Comparison of ENCODE assay signal across 8 cellular contexts in genomic region chr4:25842229-25842840, GRCh38. TPM values are rescaled to one million over a fixed set of nuclear protein-coding genes. Genes with fewer than 3 reads are reported as not detected.
DNase-seq lines count a peak whose midpoint lies in the region; ATAC-seq and TF ChIP-seq lines count a peak whose summit lies in the region.

No MANE protein-coding gene starts in this region.

- TF ChIP-seq CTCF in sigmoid colon (IDR thresholded peaks at IDR 0.05) (no peak), omental fat pad (IDR thresholded peaks at IDR 0.05) (no peak)

- H3K4me3 Mint-ChIP-seq in activated naive CD4-positive, alpha-beta T cell treated with anti-CD3 and anti-CD28 coated beads for 36 hours, result no peak overlapping the region

- 57 to 86% methylated on average over 5 of the region's 5 CpGs for WGBS in sigmoid colon, 2 donors

- no peak for TF ChIP-seq POLR2A in sigmoid colon (IDR thresholded peaks at IDR 0.05)

- H3K36me3 ChIP-seq in sigmoid colon, result no peaks in the 10 kb centered on the region

- H3K9me3 Mint-ChIP-seq in activated naive CD4-positive, alpha-beta T cell treated with anti-CD3 and anti-CD28 coated beads for 36 hours, result no peaks in the 10 kb centered on the region

- peaks cover 20% of the 10 kb centered on the region for H3K36me3 Mint-ChIP-seq in activated naive CD4-positive, alpha-beta T cell treated with anti-CD3 and anti-CD28 coated beads for 36 hours (ENCODE audit: low read depth)

- H3K27ac Mint-ChIP-seq in activated naive CD4-positive, alpha-beta T cell treated with anti-CD3 and anti-CD28 coated beads for 36 hours, result no peak overlapping the region

- no peaks in the 10 kb centered on the region for H3K4me1 ChIP-seq in sigmoid colon

- H3K9me3 ChIP-seq in sigmoid colon, result no peaks in the 10 kb centered on the region

- H3K27me3 ChIP-seq in sigmoid colon, result no peaks in the 10 kb centered on the region

- TF ChIP-seq EP300 in sigmoid colon (IDR thresholded peaks at IDR 0.05), result no peak

- ATAC-seq in HG03097 (IDR thresholded peaks at IDR 0.05; ENCODE audit: low FRiP score, unreplicated experiment) (peak; percentile 55), omental fat pad (ENCODE audit: low FRiP score) (no peak)

- CTCF ChIA-PET in activated naive CD4-positive, alpha-beta T cell treated with anti-CD3 and anti-CD28 coated beads for 36 hours (lab: Charles Lee), result interaction anchor here (0.8 to 1.0 kb wide), 3 partner anchors 18 to 104 kb away, joined by 3 read pairs; no protein-coding TSS in a partner anchor

- no peak overlapping the region for H3K27ac ChIP-seq in sigmoid colon

- H3K4me3 ChIP-seq in sigmoid colon, result no peak overlapping the region

- DNase-seq in activated naive CD4-positive, alpha-beta T cell treated with anti-CD3 and anti-CD28 coated beads for 36 hours, result peak; percentile 65
- DNase-seq in activated naive CD4-positive, alpha-beta T cell treated with Interleukin-2 at 50 U/mL for 16 hours, result no peak
- DNase-seq in activated CD4-positive, alpha-beta T cell treated with anti-CD3 and anti-CD28 coated beads, Interleukin-2, amount 50 U/mL, for 48 hours, result peak; percentile 35 to 42
- peak; percentile 22 for DNase-seq in stimulated activated CD4-positive, alpha-beta T cell treated with anti-CD3 and anti-CD28 coated beads, Interleukin-4, amount 100 ng/mL, for 24 hours
- DNase-seq in sigmoid colon, result no peak
- no peak for DNase-seq in omental fat pad (ENCODE audit: low spot score)
- DNase-seq in HPDE6-E6E7 (ENCODE audit: extremely low spot score), result no peak

- intact Hi-C loops in activated naive CD4-positive, alpha-beta T cell treated with anti-CD3 and anti-CD28 coated beads for 36 hours (cut with micrococcal nuclease), result loop anchor here (1.0 to 5.0 kb wide), 4 partner anchors 19 to 480 kb away; partner anchors contain the start of genes RBPJ and SMIM20
- intact Hi-C loops in sigmoid colon (cut with DNase I), result no loop called here

- H3K4me1 Mint-ChIP-seq in activated naive CD4-positive, alpha-beta T cell treated with anti-CD3 and anti-CD28 coated beads for 36 hours (ENCODE audit: low read depth), result peaks cover 40% of the 10 kb centered on the region

- H3K27me3 Mint-ChIP-seq in activated naive CD4-positive, alpha-beta T cell treated with anti-CD3 and anti-CD28 coated beads for 36 hours (ENCODE audit: low read depth), result no peaks in the 10 kb centered on the region

RNA-seq across cellular contexts. Expression of gene SEL1L3, which starts 20.5 kb away (rescaled TPM):
- 10 to 100 TPM; 32.3 to 38.2 TPM for total RNA-seq in activated naive CD4-positive, alpha-beta T cell treated with anti-CD3 and anti-CD28 coated beads for 36 hours
- total RNA-seq in sigmoid colon (1 to 10 TPM; 3.5 to 8.1 (median 4.5) TPM), omental fat pad (10 to 100 TPM; 15.8 to 29.9 (median 21.4) TPM)
- polyA plus RNA-seq in sigmoid colon, result 10 to 100 TPM; 22.2 to 65.6 (median 26.1) TPM

Comparison
In these comparisons a context has a peak if more than half of its experiments do, and no peak if none do; other contexts are left out.
1. DNase-seq: peak in activated naive CD4-positive, alpha-beta T cell treated with anti-CD3 and anti-CD28 coated beads for 36 hours (single experiment), activated CD4-positive, alpha-beta T cell treated with anti-CD3 and anti-CD28 coated beads, Interleukin-2, amount 50 U/mL, for 48 hours (2 of 2) and stimulated activated CD4-positive, alpha-beta T cell treated with anti-CD3 and anti-CD28 coated beads, Interleukin-4, amount 100 ng/mL, for 24 hours (single experiment); none in activated naive CD4-positive, alpha-beta T cell treated with Interleukin-2 at 50 U/mL for 16 hours (single experiment), sigmoid colon (single experiment), omental fat pad (single experiment) and HPDE6-E6E7 (single experiment).